8 cellular contexts compared by ENCODE assay signal in genomic region chr5:143094610-143095009, GRCh38.
DNase-seq lines count a peak whose midpoint lies in the region; ATAC-seq and TF ChIP-seq lines count a peak whose summit lies in the region.
"Not testable (repeated sequence)": the region's sequence is repeated elsewhere in the genome, so short reads cannot be mapped to it uniquely, and the experiment has no call there.

No MANE protein-coding gene starts in this region.

- H3K4me3 ChIP-seq in CD8-positive, alpha-beta memory T cell (ENCODE audit: low read length); RWPE2 (ENCODE audit: severe bottlenecking); mesendoderm (ENCODE audit: low read length): not testable (repeated sequence)

- not testable (repeated sequence) for H3K27me3 ChIP-seq in CD8-positive, alpha-beta memory T cell (ENCODE audit: insufficient read depth, low read length, poor library complexity, severe bottlenecking); RWPE2 (ENCODE audit: insufficient read depth, poor library complexity, severe bottlenecking); mesendoderm (ENCODE audit: insufficient read depth, low read length, poor library complexity)

- H3K4me1 ChIP-seq in CD8-positive, alpha-beta memory T cell (ENCODE audit: insufficient read depth, low read length); RWPE2 (ENCODE audit: insufficient read depth, poor library complexity, severe bottlenecking); mesendoderm (ENCODE audit: control insufficient read depth, low read depth, low read length): not testable (repeated sequence)

- not testable (repeated sequence) for H3K27ac ChIP-seq in CD8-positive, alpha-beta memory T cell (ENCODE audit: low read depth, low read length); RWPE2 (ENCODE audit: poor library complexity, severe bottlenecking)
- H3K27ac ChIP-seq in mesendoderm (ENCODE audit: low read depth, low read length), result peak overlapping the region; percentile 97

- H2AK5ac ChIP-seq in mesendoderm (ENCODE audit: low read length), result not testable (repeated sequence)

- H3K27ac Mint-ChIP-seq in CD8-positive, alpha-beta memory T cell, result peak overlapping the region in 5 of 8 donors; percentile 12 to 61 (median 28)
- H3K27ac Mint-ChIP-seq in activated T-helper 1 cell treated with anti-CD3 and anti-CD28 coated beads, Interleukin-12 subunit alpha, Interleukin-12 subunit beta, Interleukin-2, Interleukin-4 antibody, amounts not matched to agents 30 ng/mL and 10 ng/mL and 1 ng/mL, durations not matched to agents 14 hours and 24 hours and 36 hours, result peak overlapping the region; percentile 73
- peak overlapping the region; percentile 42 for H3K27ac Mint-ChIP-seq in central memory CD8-positive, alpha-beta T cell (ENCODE audit: low read depth)
- peak overlapping the region; percentile 14 for H3K27ac Mint-ChIP-seq in glutamatergic neuron (ENCODE audit: unreplicated experiment)
- peak overlapping the region; percentile 84 for H3K27ac Mint-ChIP-seq in stimulated activated effector memory CD8-positive, alpha-beta T cell treated with anti-CD3 and anti-CD28 coated beads, Interleukin-12 subunit alpha, Interleukin-12 subunit beta, amount 100 ng/mL, for 72 hours

- not testable (repeated sequence) for H3K79me1 ChIP-seq in mesendoderm (ENCODE audit: low read length)

- not testable (repeated sequence) for H3K36me3 ChIP-seq in CD8-positive, alpha-beta memory T cell (ENCODE audit: insufficient read depth, low read length); RWPE2 (ENCODE audit: low read depth); mesendoderm (ENCODE audit: control insufficient read depth, insufficient read depth, low read length)

- not testable (repeated sequence) for H2BK15ac ChIP-seq in mesendoderm (replicated peaks; ENCODE audit: low read depth)

- POLR2A ChIA-PET in CD8-positive, alpha-beta memory T cell (lab: Charles Lee), result not testable (repeated sequence)

- TF ChIP-seq CTCF in RWPE2 (IDR thresholded peaks at IDR 0.05; ENCODE audit: poor library complexity, severe bottlenecking); glutamatergic neuron (IDR thresholded peaks at IDR 0.05; ENCODE audit: partially characterized antibody, unreplicated experiment): not testable (repeated sequence)

- not testable (repeated sequence) for H3K79me2 ChIP-seq in mesendoderm (ENCODE audit: control insufficient read depth, insufficient read depth, low read length)

- peaks cover 4 to 22% (median 17%) of the 10 kb centered on the region in 3 donors for H3K4me1 Mint-ChIP-seq in CD8-positive, alpha-beta memory T cell
- H3K4me1 Mint-ChIP-seq in activated T-helper 1 cell treated with anti-CD3 and anti-CD28 coated beads, Interleukin-12 subunit alpha, Interleukin-12 subunit beta, Interleukin-2, Interleukin-4 antibody, amounts not matched to agents 30 ng/mL and 10 ng/mL and 1 ng/mL, durations not matched to agents 14 hours and 24 hours and 36 hours (ENCODE audit: low read depth), result peaks cover 48% of the 10 kb centered on the region
- H3K4me1 Mint-ChIP-seq in central memory CD8-positive, alpha-beta T cell, result peaks cover 15% of the 10 kb centered on the region
- not testable (repeated sequence) for H3K4me1 Mint-ChIP-seq in glutamatergic neuron (ENCODE audit: low read depth, unreplicated experiment)
- H3K4me1 Mint-ChIP-seq in stimulated activated effector memory CD8-positive, alpha-beta T cell treated with anti-CD3 and anti-CD28 coated beads, Interleukin-12 subunit alpha, Interleukin-12 subunit beta, amount 100 ng/mL, for 72 hours, result peaks cover 27% of the 10 kb centered on the region

- H3K36me3 Mint-ChIP-seq in CD8-positive, alpha-beta memory T cell, result peaks cover 6 to 14% (median 9%) of the 10 kb centered on the region in 3 donors
- H3K36me3 Mint-ChIP-seq in activated T-helper 1 cell treated with anti-CD3 and anti-CD28 coated beads, Interleukin-12 subunit alpha, Interleukin-12 subunit beta, Interleukin-2, Interleukin-4 antibody, amounts not matched to agents 30 ng/mL and 10 ng/mL and 1 ng/mL, durations not matched to agents 14 hours and 24 hours and 36 hours (ENCODE audit: low read depth); glutamatergic neuron (ENCODE audit: unreplicated experiment); stimulated activated effector memory CD8-positive, alpha-beta T cell treated with anti-CD3 and anti-CD28 coated beads, Interleukin-12 subunit alpha, Interleukin-12 subunit beta, amount 100 ng/mL, for 72 hours: not testable (repeated sequence)
- peaks cover 14% of the 10 kb centered on the region for H3K36me3 Mint-ChIP-seq in central memory CD8-positive, alpha-beta T cell (ENCODE audit: insufficient read depth)

- not testable (repeated sequence) for H4K5ac ChIP-seq in mesendoderm (ENCODE audit: low read length)

- ATAC-seq in HG02678 (IDR thresholded peaks at IDR 0.05; ENCODE audit: unreplicated experiment) (peak; percentile 38), RWPE2 (ENCODE audit: low read depth) (peak; percentile 40; the same call in 1 of the 3 replicates)
- not testable (repeated sequence) for ATAC-seq in central memory CD8-positive, alpha-beta T cell (replicated peaks; ENCODE audit: extremely low read depth, poor library complexity, severe bottlenecking); stimulated activated effector memory CD8-positive, alpha-beta T cell treated with anti-CD3 and anti-CD28 coated beads, Interleukin-12 subunit alpha, Interleukin-12 subunit beta, amount 100 ng/mL, for 72 hours

- CTCF ChIA-PET in CD8-positive, alpha-beta memory T cell (lab: Charles Lee), result not testable (repeated sequence)

- not testable (repeated sequence) for H2BK120ac ChIP-seq in mesendoderm (ENCODE audit: low read depth, low read length)

- H3K27me3 Mint-ChIP-seq in CD8-positive, alpha-beta memory T cell; activated T-helper 1 cell treated with anti-CD3 and anti-CD28 coated beads, Interleukin-12 subunit alpha, Interleukin-12 subunit beta, Interleukin-2, Interleukin-4 antibody, amounts not matched to agents 30 ng/mL and 10 ng/mL and 1 ng/mL, durations not matched to agents 14 hours and 24 hours and 36 hours (ENCODE audit: insufficient read depth); central memory CD8-positive, alpha-beta T cell; glutamatergic neuron (ENCODE audit: unreplicated experiment): not testable (repeated sequence)

- H3K56ac ChIP-seq in mesendoderm (ENCODE audit: low read length), result peak overlapping the region; percentile 90

- H3K23ac ChIP-seq in mesendoderm (ENCODE audit: low read length), result not testable (repeated sequence)

- H3K4me2 ChIP-seq in mesendoderm (ENCODE audit: low read length), result not testable (repeated sequence)

- H3K9me3 ChIP-seq in CD8-positive, alpha-beta memory T cell (ENCODE audit: low read length); RWPE2 (ENCODE audit: severe bottlenecking): not testable (repeated sequence)

- H3K4ac ChIP-seq in mesendoderm (ENCODE audit: low read depth, low read length), result not testable (repeated sequence)

- H3K4me3 Mint-ChIP-seq in CD8-positive, alpha-beta memory T cell; activated T-helper 1 cell treated with anti-CD3 and anti-CD28 coated beads, Interleukin-12 subunit alpha, Interleukin-12 subunit beta, Interleukin-2, Interleukin-4 antibody, amounts not matched to agents 30 ng/mL and 10 ng/mL and 1 ng/mL, durations not matched to agents 14 hours and 24 hours and 36 hours; central memory CD8-positive, alpha-beta T cell; glutamatergic neuron (ENCODE audit: unreplicated experiment); stimulated activated effector memory CD8-positive, alpha-beta T cell treated with anti-CD3 and anti-CD28 coated beads, Interleukin-12 subunit alpha, Interleukin-12 subunit beta, amount 100 ng/mL, for 72 hours: not testable (repeated sequence)

- H2BK5ac ChIP-seq in mesendoderm (ENCODE audit: low read length), result not testable (repeated sequence)

- not testable (repeated sequence) for H3K9me3 Mint-ChIP-seq in CD8-positive, alpha-beta memory T cell; activated T-helper 1 cell treated with anti-CD3 and anti-CD28 coated beads, Interleukin-12 subunit alpha, Interleukin-12 subunit beta, Interleukin-2, Interleukin-4 antibody, amounts not matched to agents 30 ng/mL and 10 ng/mL and 1 ng/mL, durations not matched to agents 14 hours and 24 hours and 36 hours; central memory CD8-positive, alpha-beta T cell; glutamatergic neuron (ENCODE audit: unreplicated experiment); stimulated activated effector memory CD8-positive, alpha-beta T cell treated with anti-CD3 and anti-CD28 coated beads, Interleukin-12 subunit alpha, Interleukin-12 subunit beta, amount 100 ng/mL, for 72 hours

- peak overlapping the region; percentile 56 for H3K9ac ChIP-seq in mesendoderm (ENCODE audit: low read length)

- not testable (repeated sequence) for DNase-seq in CD8-positive, alpha-beta memory T cell; RWPE2 (ENCODE audit: low spot score); activated T-helper 1 cell treated with anti-CD3 and anti-CD28 coated beads, Interleukin-12 subunit alpha, Interleukin-12 subunit beta, Interleukin-2, Interleukin-4 antibody, amounts not matched to agents 30 ng/mL and 10 ng/mL and 1 ng/mL, durations not matched to agents 14 hours and 24 hours and 36 hours (ENCODE audit: low spot score); central memory CD8-positive, alpha-beta T cell (ENCODE audit: low spot score in 2 of 2); glutamatergic neuron; stimulated activated effector memory CD8-positive, alpha-beta T cell treated with anti-CD3 and anti-CD28 coated beads, Interleukin-12 subunit alpha, Interleukin-12 subunit beta, amount 100 ng/mL, for 72 hours (ENCODE audit: low spot score in 2 of 2)
- DNase-seq in mesendoderm, result peak; percentile 67

- intact Hi-C loops in activated T-helper 1 cell treated with anti-CD3 and anti-CD28 coated beads, Interleukin-12 subunit alpha, Interleukin-12 subunit beta, Interleukin-2, Interleukin-4 antibody, amounts not matched to agents 30 ng/mL and 10 ng/mL and 1 ng/mL, durations not matched to agents 14 hours and 24 hours and 36 hours (cut with micrococcal nuclease), result not testable (repeated sequence)

- H4K8ac ChIP-seq in mesendoderm (ENCODE audit: low read depth, low read length), result not testable (repeated sequence)

- peak overlapping the region; percentile 99 for H3K18ac ChIP-seq in mesendoderm (ENCODE audit: low read length)

- no CpG with 5 or more reads among the region's 3 CpGs for WGBS in mesendoderm (ENCODE audit: extremely low coverage, insufficient coverage, low lambda C conversion rate)

Comparison
In these comparisons a context has a peak if more than half of its experiments do, and no peak if none do; other contexts are left out.
1. H3K27ac Mint-ChIP-seq: peak in every context shown above with its lines; median percentile 84 in stimulated activated effector memory CD8-positive, alpha-beta T cell treated with anti-CD3 and anti-CD28 coated beads, Interleukin-12 subunit alpha, Interleukin-12 subunit beta, amount 100 ng/mL, for 72 hours; 73 in activated T-helper 1 cell treated with anti-CD3 and anti-CD28 coated beads, Interleukin-12 subunit alpha, Interleukin-12 subunit beta, Interleukin-2, Interleukin-4 antibody, amounts not matched to agents 30 ng/mL and 10 ng/mL and 1 ng/mL, durations not matched to agents 14 hours and 24 hours and 36 hours; 42 in central memory CD8-positive, alpha-beta T cell; 28 in CD8-positive, alpha-beta memory T cell; 14 in glutamatergic neuron.